In genomic region chr13:111947876-111948275, GRCh38 we compare ENCODE assay signal across 23 cellular contexts.
"Had no signal": no experiment of that assay in that cellular context is flagged by ENCODE, and none has a peak within 500 bp of the region (broad histone marks: within the 10 kb centered on the region; RNA-seq: fewer than 3 reads in every experiment).

No MANE protein-coding gene starts in this region.

- H3K9me3 ChIP-seq: lower lobe of right lung, neutrophil, pancreas, right lobe of liver, thyroid gland had no signal

- DNase-seq: dermis blood vessel endothelial cell; effector memory CD8-positive, alpha-beta T cell; erythroblast; esophagus squamous epithelium; foreskin melanocyte; glutamatergic neuron; heart right ventricle; hypothalamus; immature natural killer cell; left ventricle myocardium superior; lower lobe of right lung; natural killer cell; pancreas; right lobe of liver; stimulated activated CD4-positive, alpha-beta T cell treated with anti-CD3 and anti-CD28 coated beads, Interleukin-2, amount 100 ng/mL, for 24 hours; stimulated activated CD4-positive, alpha-beta T cell treated with anti-CD3 and anti-CD28 coated beads, Interleukin-4, amount 100 ng/mL, for 24 hours; stimulated activated naive CD4-positive, alpha-beta T cell treated with Interleukin-2 at 50 U/mL for 16 hours; thyroid gland had no signal

- ATAC-seq: effector memory CD8-positive, alpha-beta T cell; heart right ventricle; left ventricle myocardium superior; lower lobe of right lung; natural killer cell; pancreas; right lobe of liver; stimulated activated effector memory CD8-positive, alpha-beta T cell treated with anti-CD3 and anti-CD28 coated beads, Interleukin-12 subunit alpha, Interleukin-12 subunit beta, amount 100 ng/mL, for 72 hours had no signal

- H3K27ac ChIP-seq: coronary artery, esophagus squamous epithelium, heart right ventricle, lower lobe of right lung, neutrophil, pancreas, right lobe of liver, stomach, thyroid gland had no signal

- H3K4me3 ChIP-seq: coronary artery, esophagus squamous epithelium, heart right ventricle, lower lobe of right lung, pancreas, right lobe of liver, smooth muscle cell, stomach, thyroid gland had no signal

- H3K4me2 ChIP-seq: smooth muscle cell had no signal

- H3K27me3 ChIP-seq: neutrophil, pancreas, right lobe of liver, thyroid gland had no signal

- H3K4me1 ChIP-seq: esophagus squamous epithelium, heart right ventricle, lower lobe of right lung, pancreas, right lobe of liver, stomach, thyroid gland had no signal

- H3K36me3 ChIP-seq: esophagus squamous epithelium, heart right ventricle, lower lobe of right lung, neutrophil, pancreas, right lobe of liver, stomach, thyroid gland had no signal
